1 cellular context compared by ENCODE assay signal in genomic region chr6:143408787-143409162, GRCh38.
TF ChIP-seq lines count a peak whose summit lies in the region.

No MANE protein-coding gene starts in this region.

TF ChIP-seq in HCT116, 20 proteins besides CTCF, POLR2A, EP300 and RAD21 (continued from another document):
- no peak for TF ChIP-seq ZBTB33 (IDR thresholded peaks at IDR 0.05; ENCODE audit: extremely low read depth, insufficient replicate concordance, low read length)
- TF ChIP-seq ELF1 (IDR thresholded peaks at IDR 0.05; ENCODE audit: borderline replicate concordance, low read depth): no peak
- no peak for TF ChIP-seq EZH2 (IDR thresholded peaks at IDR 0.05)
